8 cellular contexts compared by ENCODE assay signal in the genomic region with DNA sequence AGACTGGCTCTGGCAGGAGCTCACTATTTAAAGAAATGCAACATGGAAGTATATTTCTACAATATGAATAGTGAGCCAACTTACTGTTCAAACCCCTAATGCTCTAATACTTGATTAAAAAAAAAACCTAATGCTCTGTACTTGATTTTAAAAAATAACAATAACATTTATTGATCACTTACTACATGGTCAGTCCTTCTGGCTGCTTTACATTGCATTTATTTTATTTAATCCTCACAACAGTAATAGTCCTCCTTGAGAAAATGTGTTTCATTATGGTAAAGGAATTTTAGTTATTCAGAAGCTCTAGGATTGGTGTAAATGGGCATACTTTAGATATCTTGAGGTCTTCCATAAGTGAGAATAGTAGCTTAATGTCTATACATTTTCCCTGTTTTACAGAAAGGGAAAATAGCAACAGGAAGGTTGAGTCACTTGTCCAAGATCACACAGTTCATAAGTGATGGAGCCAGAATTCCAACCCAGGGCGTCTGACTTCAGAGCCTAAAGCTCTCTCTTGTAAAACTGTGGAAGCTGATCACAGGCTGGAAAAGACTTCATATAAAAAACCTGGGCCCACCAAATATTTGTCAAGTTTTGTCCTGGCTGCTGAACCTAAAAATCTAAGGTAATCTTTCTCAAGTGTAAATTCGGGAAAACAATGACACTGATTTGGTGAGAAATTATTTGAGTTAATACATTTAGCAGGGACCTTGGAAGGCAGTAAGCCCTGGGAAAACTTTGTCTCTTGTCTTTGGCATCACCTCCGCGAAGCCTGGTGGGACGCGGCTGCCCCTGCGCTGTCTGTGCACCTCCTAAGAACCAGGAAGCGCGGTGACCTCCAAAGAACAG. TPM values are rescaled to one million over a fixed set of nuclear protein-coding genes. Genes with fewer than 3 reads are reported as not detected.
A peak's percentile ranks its signal among the peaks of the same experiment; 100 is the strongest.
DNase-seq lines count a peak whose midpoint lies in the region; ATAC-seq, FAIRE-seq and TF ChIP-seq lines count a peak whose summit lies in the region.

No MANE protein-coding gene starts in this region.

- no peaks in the 10 kb centered on the region for H3K27me3 ChIP-seq in Caco-2 (replicated peaks; ENCODE audit: control insufficient read depth, insufficient read depth, low read length)
- H3K27me3 ChIP-seq in lower lobe of right lung (ENCODE audit: low read depth), result no peaks in the 10 kb centered on the region
- H3K27me3 ChIP-seq in transverse colon, result no peaks in the 10 kb centered on the region

- ATAC-seq in GM21529 (IDR thresholded peaks at IDR 0.05; ENCODE audit: unreplicated experiment), result peak; percentile 19
- ATAC-seq in central memory CD8-positive, alpha-beta T cell (replicated peaks; ENCODE audit: extremely low read depth, poor library complexity, severe bottlenecking), result peak; percentile 3
- peak; percentile 30 to 32 for ATAC-seq in lower lobe of right lung

- H3K27me3 Mint-ChIP-seq in Caco-2 (ENCODE audit: insufficient read depth, unreplicated experiment), result no peaks in the 10 kb centered on the region
- H3K27me3 Mint-ChIP-seq in central memory CD8-positive, alpha-beta T cell, result no peaks in the 10 kb centered on the region

- H3K36me3 Mint-ChIP-seq in Caco-2 (ENCODE audit: insufficient read depth, unreplicated experiment), result peaks cover 23% of the 10 kb centered on the region
- peaks cover 6% of the 10 kb centered on the region for H3K36me3 Mint-ChIP-seq in central memory CD8-positive, alpha-beta T cell (ENCODE audit: insufficient read depth)

- no peak for TF ChIP-seq POLR2A in transverse colon (IDR thresholded peaks at IDR 0.05)

- POLR2A ChIA-PET in Caco-2 (lab: Charles Lee), result interaction anchor here (0.9 to 1.9 kb wide), 2 partner anchors 20 to 649 kb away, joined by 4 to 8 read pairs; no protein-coding TSS in a partner anchor

- no peak for FAIRE-seq in RCC 7860 (lab: Jason Lieb, UNC)

- BruUV-seq in Caco-2 (replicated peaks; lab: Mats Ljungman, UMichigan), result TSS peak; percentile 45

- TF ChIP-seq CTCF in Caco-2 (IDR thresholded peaks at IDR 0.05; ENCODE audit: insufficient read depth in 1 of 2, low read depth in 1 of 2, low read length in 1 of 2, severe bottlenecking in 1 of 2, unreplicated experiment in 1 of 2) (no peak), lower lobe of right lung (IDR thresholded peaks at IDR 0.05) (no peak), transverse colon (IDR thresholded peaks at IDR 0.05) (no peak)

- 1 to 2% methylated on average over 7 to 9 of the region's 9 CpGs for WGBS in transverse colon (ENCODE audit: low coverage in 1 of 2), 2 donors

- peak overlapping the region; percentile 88 for H3K27ac ChIP-seq in lower lobe of right lung
- H3K27ac ChIP-seq in transverse colon, result peak overlapping the region; percentile 80 to 93 (median 90)

- peak overlapping the region; percentile 95 for H3K27ac Mint-ChIP-seq in Caco-2 (ENCODE audit: unreplicated experiment)
- peak overlapping the region; percentile 97 for H3K27ac Mint-ChIP-seq in central memory CD8-positive, alpha-beta T cell (ENCODE audit: low read depth)

- DNase-seq in Caco-2 (no peak), Kasumi-1 (lab: John Stamatoyannopoulos, UW) (peak; percentile 21 to 22), lower lobe of right lung (no peak), transverse colon (no peak), RCC 7860 (ENCODE audit: low spot score) (no peak), NCI-H2081 treated with DMSO at 0.1 percent for 48 hours (lab: John Stamatoyannopoulos, UW) (no peak)
- no peak for DNase-seq in central memory CD8-positive, alpha-beta T cell (ENCODE audit: low spot score in 2 of 2)

- H3K4me1 ChIP-seq in Caco-2 (peaks cover 46% of the 10 kb centered on the region), lower lobe of right lung (peaks cover 19% of the 10 kb centered on the region), transverse colon (peaks cover 0 to 38% (median 17%) of the 10 kb centered on the region in 4 donors)

- no peak for TF ChIP-seq EP300 in transverse colon (IDR thresholded peaks at IDR 0.05; ENCODE audit: low read depth)

- H3K4me1 Mint-ChIP-seq in Caco-2 (ENCODE audit: low read depth, unreplicated experiment), result peaks cover 52% of the 10 kb centered on the region
- peaks cover 43% of the 10 kb centered on the region for H3K4me1 Mint-ChIP-seq in central memory CD8-positive, alpha-beta T cell

- H3K9me3 Mint-ChIP-seq in Caco-2 (ENCODE audit: unreplicated experiment), result no peaks in the 10 kb centered on the region
- H3K9me3 Mint-ChIP-seq in central memory CD8-positive, alpha-beta T cell, result no peaks in the 10 kb centered on the region

- intact Hi-C loops in Caco-2 (cut with micrococcal nuclease; ENCODE audit: unreplicated experiment), result loop anchor here (1.0 to 10.0 kb wide), 5 partner anchors 10 to 713 kb away; no protein-coding TSS in a partner anchor
- intact Hi-C loops in lower lobe of right lung (cut with DNase I), result no loop called here
- intact Hi-C loops in transverse colon (cut with DNase I; ENCODE audit: low total_unique reads), result no loop called here

- H3K4me3 ChIP-seq in Caco-2 (ENCODE audit: low read depth, low read length) (peak overlapping the region; percentile 68), lower lobe of right lung (peak overlapping the region; percentile 92), transverse colon (peak overlapping the region; percentile 33 to 85 (median 75))

- H3K9me3 ChIP-seq in Caco-2, result no peaks in the 10 kb centered on the region
- no peaks in the 10 kb centered on the region for H3K9me3 ChIP-seq in lower lobe of right lung
- no peaks in the 10 kb centered on the region for H3K9me3 ChIP-seq in transverse colon

- in situ Hi-C loops in transverse colon (cut with MboI; ENCODE audit: low pct_ligation_motif_present in 1 of 4, low pct_unique_long_range_greater_than_20kb in 1 of 4, low sequenced_read_pairs in 3 of 4), result no loop called here

- CTCF ChIA-PET in Caco-2 (lab: Charles Lee), result no interaction called here

- peak overlapping the region; percentile 95 for H3K4me3 Mint-ChIP-seq in Caco-2 (ENCODE audit: unreplicated experiment)
- H3K4me3 Mint-ChIP-seq in central memory CD8-positive, alpha-beta T cell, result peak overlapping the region; percentile 97

- H3K36me3 ChIP-seq in Caco-2 (ENCODE audit: control insufficient read depth, insufficient read depth, low read length) (no peaks in the 10 kb centered on the region), lower lobe of right lung (no peaks in the 10 kb centered on the region), transverse colon (no peaks in the 10 kb centered on the region)

RNA-seq across cellular contexts. Expression of gene STARD4, which starts 0.9 kb away (rescaled TPM):
- total RNA-seq in Caco-2 (2022) (102 and 113 TPM in 2 replicates), lower lobe of right lung (40.2 TPM), transverse colon (100 to 1,000 TPM in 1 of 4 donors, 10 to 100 TPM in 3; 12.0 to 178 (median 19.3) TPM)

Comparison
In these comparisons a context has a peak if more than half of its experiments do, and no peak if none do; other contexts are left out.
1. DNase-seq: peak in Kasumi-1 (2 of 2); none in Caco-2 (0 of 2), central memory CD8-positive, alpha-beta T cell (0 of 2), lower lobe of right lung (single experiment), transverse colon (single experiment), RCC 7860 (single experiment) and NCI-H2081 treated with DMSO at 0.1 percent for 48 hours (single experiment).
2. Peak in every context shown above with its lines, with median percentiles within 50 percentile points of each other: H3K4me3 ChIP-seq and ATAC-seq.